ENCODE assay signal across 1 cellular context in genomic region chr3:47478022-47478421, GRCh38.
TF ChIP-seq lines count a peak whose summit lies in the region.

No MANE protein-coding gene starts in this region.

TF ChIP-seq in H1, 55 proteins besides CTCF, POLR2A, EP300 and RAD21:
- no peak for TF ChIP-seq EGR1 (IDR thresholded peaks at IDR 0.05; ENCODE audit: borderline replicate concordance, low read depth, low read length)
- TF ChIP-seq SUZ12 (IDR thresholded peaks at IDR 0.05; ENCODE audit: low read length) = no peak
- no peak for TF ChIP-seq RFX5 (IDR thresholded peaks at IDR 0.05; ENCODE audit: borderline replicate concordance, low read depth, low read length)
- TF ChIP-seq KDM5A (IDR thresholded peaks at IDR 0.05; ENCODE audit: low read length) = no peak
- TF ChIP-seq JUN (IDR thresholded peaks at IDR 0.05; ENCODE audit: low read depth, low read length) = no peak
- TF ChIP-seq POU5F1 (IDR thresholded peaks at IDR 0.05; ENCODE audit: low read depth, low read length) = no peak
- TF ChIP-seq BCL11A (IDR thresholded peaks at IDR 0.05; ENCODE audit: low read depth in 2 of 2, low read length in 2 of 2) = no peak
- no peak for TF ChIP-seq NANOG (IDR thresholded peaks at IDR 0.05; ENCODE audit: insufficient read depth, low read depth, low read length, poor library complexity, severe bottlenecking)
- no peak for TF ChIP-seq KDM1A (IDR thresholded peaks at IDR 0.05; ENCODE audit: borderline replicate concordance, low read length)
- no peak for TF ChIP-seq BACH1 (IDR thresholded peaks at IDR 0.05; ENCODE audit: low read length)
- TF ChIP-seq SRF (IDR thresholded peaks at IDR 0.05; ENCODE audit: low read depth, low read length) = no peak
- no peak for TF ChIP-seq SIN3A (conservative IDR thresholded peaks at IDR 0.05 in 1 of 2, IDR thresholded peaks at IDR 0.05 in 1 of 2; ENCODE audit: low read depth in 1 of 2, low read length in 2 of 2)
- TF ChIP-seq, protein P1, sequence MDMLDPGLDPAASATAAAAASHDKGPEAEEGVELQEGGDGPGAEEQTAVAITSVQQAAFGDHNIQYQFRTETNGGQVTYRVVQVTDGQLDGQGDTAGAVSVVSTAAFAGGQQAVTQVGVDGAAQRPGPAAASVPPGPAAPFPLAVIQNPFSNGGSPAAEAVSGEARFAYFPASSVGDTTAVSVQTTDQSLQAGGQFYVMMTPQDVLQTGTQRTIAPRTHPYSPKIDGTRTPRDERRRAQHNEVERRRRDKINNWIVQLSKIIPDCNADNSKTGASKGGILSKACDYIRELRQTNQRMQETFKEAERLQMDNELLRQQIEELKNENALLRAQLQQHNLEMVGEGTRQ (IDR thresholded peaks at IDR 0.05; ENCODE audit: low read length) = no peak
- no peak for TF ChIP-seq ASH2L (IDR thresholded peaks at IDR 0.05; ENCODE audit: low read length)
- no peak for TF ChIP-seq SAP30 (IDR thresholded peaks at IDR 0.05; ENCODE audit: insufficient read depth, insufficient replicate concordance, low read length)
- no peak for TF ChIP-seq E2F6 (IDR thresholded peaks at IDR 0.05)
- TF ChIP-seq JUND (IDR thresholded peaks at IDR 0.05; ENCODE audit: low read length) = no peak
- no peak for TF ChIP-seq CHD2 (IDR thresholded peaks at IDR 0.05; ENCODE audit: low read length)
- TF ChIP-seq CEBPB (IDR thresholded peaks at IDR 0.05; ENCODE audit: low read depth, low read length) = no peak
